ENCODE assay signal across 19 cellular contexts in genomic region chr7:52696183-52696582, GRCh38.
DNase-seq lines count a peak whose midpoint lies in the region; ATAC-seq and TF ChIP-seq lines count a peak whose summit lies in the region.
"Had no signal": no experiment of that assay in that cellular context is flagged by ENCODE, and none has a peak within 500 bp of the region (broad histone marks: within the 10 kb centered on the region; RNA-seq: fewer than 3 reads in every experiment).

No MANE protein-coding gene starts in this region.

- peak overlapping the region; percentile 47 for H2AFZ ChIP-seq in neuron (ENCODE audit: low read depth, low read length)

- intact Hi-C loops in body of pancreas (cut with DNase I): no loop called here

- H3K27ac ChIP-seq in WERI-Rb-1: no peak overlapping the region
- no peak overlapping the region for H3K27ac ChIP-seq in body of pancreas
- H3K27ac ChIP-seq: BLaER1 treated with 17β-estradiol and CSF1 and Interleukin-3, amounts not matched to agents 10 nM and 100 nM; KMS-11 had no signal

- H3K4me3 ChIP-seq in WERI-Rb-1 (ENCODE audit: low read depth, low read length): no peak overlapping the region
- H3K4me3 ChIP-seq in neuron (ENCODE audit: low read length): no peak overlapping the region
- H3K4me3 ChIP-seq in body of pancreas: no peak overlapping the region
- H3K4me3 ChIP-seq: BLaER1 treated with 17β-estradiol and CSF1 and Interleukin-3, amounts not matched to agents 10 nM and 100 nM had no signal

- H3K9me3 ChIP-seq in WERI-Rb-1 (ENCODE audit: severe bottlenecking) (no peaks in the 10 kb centered on the region), neuron (ENCODE audit: low read length) (no peaks in the 10 kb centered on the region), body of pancreas (no peaks in the 10 kb centered on the region)
- H3K9me3 ChIP-seq: Caco-2 had no signal

- H3K4me1 ChIP-seq in neuron (ENCODE audit: insufficient read depth, low read length) (peaks cover 15% of the 10 kb centered on the region), body of pancreas (peaks cover 4% of the 10 kb centered on the region)
- H3K4me1 ChIP-seq: BLaER1 treated with 17β-estradiol and CSF1 and Interleukin-3, amounts not matched to agents 10 nM and 100 nM; Caco-2 had no signal

- no peaks in the 10 kb centered on the region for H3K36me3 ChIP-seq in WERI-Rb-1
- no peaks in the 10 kb centered on the region for H3K36me3 ChIP-seq in neuron (ENCODE audit: insufficient read depth, low read length)
- no peaks in the 10 kb centered on the region for H3K36me3 ChIP-seq in body of pancreas (replicated peaks in 1 of 2; ENCODE audit: insufficient read depth in 1 of 2, low read depth in 2 of 2)
- H3K36me3 ChIP-seq: BLaER1 treated with 17β-estradiol and CSF1 and Interleukin-3, amounts not matched to agents 10 nM and 100 nM had no signal

- 14 to 20% methylated on average over 4 of the region's 4 CpGs for WGBS in body of pancreas, 2 donors

- peak; percentile 52 for DNase-seq in NCI-H510A treated with DMSO at 0.1 percent for 48 hours (lab: John Stamatoyannopoulos, UW)
- no peak for DNase-seq in NCI-H510A (lab: John Stamatoyannopoulos, UW)
- DNase-seq in NCI-H2227 treated with DMSO at 0.1 percent for 48 hours (lab: John Stamatoyannopoulos, UW): peak; percentile 58
- DNase-seq in WERI-Rb-1: peak; percentile 15
- no peak for DNase-seq in body of pancreas
- DNase-seq: 8988T, Caco-2, MM.1S, NCI-H1105 treated with DMSO at 0.1 percent for 48 hours, NCI-H187 treated with DMSO at 0.1 percent for 48 hours, NCI-H69, SIG-M5, SW 1271 had no signal

- TF ChIP-seq POLR2A in body of pancreas (IDR thresholded peaks at IDR 0.05): no peak

- ATAC-seq in HG03457 (IDR thresholded peaks at IDR 0.05; ENCODE audit: unreplicated experiment) (no peak), body of pancreas (no peak), GM18868 (IDR thresholded peaks at IDR 0.05; ENCODE audit: unreplicated experiment) (no peak)
- ATAC-seq: HepG2 had no signal

- no peaks in the 10 kb centered on the region for H3K27me3 ChIP-seq in WERI-Rb-1 (ENCODE audit: insufficient read depth, low read depth, severe bottlenecking)
- H3K27me3 ChIP-seq in neuron (ENCODE audit: insufficient read depth, low read length): no peaks in the 10 kb centered on the region
- H3K27me3 ChIP-seq in body of pancreas: no peaks in the 10 kb centered on the region
- H3K27me3 ChIP-seq: BLaER1 treated with 17β-estradiol and CSF1 and Interleukin-3, amounts not matched to agents 10 nM and 100 nM had no signal

- TF ChIP-seq CTCF in WERI-Rb-1 (IDR thresholded peaks at IDR 0.05; ENCODE audit: low read depth, low read length) (no peak), body of pancreas (IDR thresholded peaks at IDR 0.05) (no peak)

Comparison
In these comparisons a context has a peak if more than half of its experiments do, and no peak if none do; other contexts are left out.
1. DNase-seq: peak in NCI-H510A treated with DMSO at 0.1 percent for 48 hours (single experiment), NCI-H2227 treated with DMSO at 0.1 percent for 48 hours (single experiment) and WERI-Rb-1 (single experiment); none in NCI-H510A (single experiment) and body of pancreas (0 of 4).